In the genomic region with DNA sequence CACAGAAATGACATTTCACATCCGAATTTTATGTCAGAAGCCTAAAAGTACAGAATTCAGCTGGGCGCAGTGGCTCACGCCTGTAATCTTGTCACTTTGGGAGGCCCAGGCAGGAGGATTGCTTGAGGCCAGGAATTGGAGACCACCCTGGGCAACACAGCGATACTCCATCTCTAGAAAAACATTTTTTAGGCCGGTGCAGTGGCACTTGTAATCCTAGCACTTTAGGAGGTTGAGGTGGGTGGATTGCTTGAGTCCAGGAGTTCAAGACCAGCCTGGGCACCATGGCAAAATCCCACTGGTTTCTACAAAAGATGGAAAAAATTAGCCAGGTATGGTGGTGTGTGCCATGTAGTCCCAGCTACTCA, we compare ENCODE assay signal across 3 cellular contexts.
TF ChIP-seq lines count a peak whose summit lies in the region.

No MANE protein-coding gene starts in this region.

TF ChIP-seq in HepG2, 621 proteins besides CTCF, POLR2A, EP300 and RAD21:
- no peak for TF ChIP-seq MLX (CRISPR knock-in tag; IDR thresholded peaks at IDR 0.05)
- TF ChIP-seq ZNF770 (CRISPR knock-in tag; IDR thresholded peaks at IDR 0.05), result peak; percentile 88

TF ChIP-seq in GM12891, 5 proteins besides CTCF, POLR2A, EP300 and RAD21:
- TF ChIP-seq PAX5 (IDR thresholded peaks at IDR 0.05; ENCODE audit: insufficient read depth, low read length, severe bottlenecking) (no peak), TAF1 (IDR thresholded peaks at IDR 0.05; ENCODE audit: low read depth, low read length) (no peak), POLR2AphosphoS5 (IDR thresholded peaks at IDR 0.05; ENCODE audit: low read depth, low read length) (no peak), POU2F2 (IDR thresholded peaks at IDR 0.05; ENCODE audit: low read depth, low read length) (no peak), SPI1 (IDR thresholded peaks at IDR 0.05; ENCODE audit: low read depth, low read length) (no peak)

TF ChIP-seq in WTC11, 78 proteins besides CTCF, POLR2A, EP300 and RAD21:
- TF ChIP-seq EMX1 (CRISPR knock-in tag; IDR thresholded peaks at IDR 0.05), result peak; percentile 38; the same call in 1 of the 2 replicates
- TF ChIP-seq ATF6 (CRISPR knock-in tag; IDR thresholded peaks at IDR 0.05), result no peak
TF ChIP-seq in WTC11: peak in this region for 1.
